Comparison of ENCODE assay signal across 12 cellular contexts in the genomic region with DNA sequence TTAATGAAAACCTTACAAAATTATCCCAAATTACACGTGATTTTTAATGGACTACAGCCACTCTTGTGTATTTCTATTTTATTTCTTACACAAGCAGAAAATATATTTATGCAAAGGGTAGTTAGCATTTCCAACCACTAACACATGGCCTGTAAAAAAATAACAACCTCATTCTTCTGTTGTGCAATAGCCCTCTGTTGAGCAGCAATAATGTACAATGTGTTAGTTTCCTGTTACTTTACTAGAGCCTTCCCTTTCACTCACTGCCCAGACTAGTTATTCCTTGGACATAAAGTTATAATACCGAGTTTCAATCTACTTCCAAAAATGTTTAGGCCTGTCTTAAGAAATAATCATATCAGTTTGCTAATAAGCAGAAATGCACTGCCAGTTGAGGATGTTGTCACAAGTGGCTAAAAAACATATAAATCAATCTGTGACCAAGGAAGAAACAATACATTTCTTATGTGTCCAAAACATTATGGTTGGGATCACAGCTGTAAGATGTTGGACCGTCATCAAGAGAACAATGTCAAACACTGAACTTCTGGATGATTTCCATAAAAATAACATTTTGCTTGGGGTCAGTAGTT.
DNase-seq lines count a peak whose midpoint lies in the region; ATAC-seq and TF ChIP-seq lines count a peak whose summit lies in the region.
"Had no signal": no experiment of that assay in that cellular context is flagged by ENCODE, and none has a peak within 500 bp of the region (broad histone marks: within the 10 kb centered on the region; RNA-seq: fewer than 3 reads in every experiment).

No MANE protein-coding gene starts in this region.

- H3K27me3 ChIP-seq in psoas muscle (ENCODE audit: insufficient read depth in 3 of 3, low read length in 2 of 3) = no peaks in the 10 kb centered on the region
- H3K27me3 ChIP-seq: cardiac muscle cell had no signal

- H3K9me3 ChIP-seq in SK-N-MC (ENCODE audit: low read depth, low read length) = no peaks in the 10 kb centered on the region
- H3K9me3 ChIP-seq in psoas muscle = no peaks in the 10 kb centered on the region

- H3K4me3 ChIP-seq in SK-N-MC (no peak overlapping the region), psoas muscle (no peak overlapping the region)
- H3K4me3 ChIP-seq: cardiac muscle cell had no signal

- H3K36me3 ChIP-seq in SK-N-MC (ENCODE audit: insufficient read depth, low read length) (no peaks in the 10 kb centered on the region), psoas muscle (ENCODE audit: insufficient read depth in 1 of 2, low read depth in 1 of 2) (peaks cover 0 to 5% of the 10 kb centered on the region in 2 donors)

- intact Hi-C loops in psoas muscle (cut with DNase I) = loop anchor here (1.0 to 5.0 kb wide), 3 partner anchors 71 to 74 kb away; partner anchors contain the start of gene RNF146 (in 2 of the 2)

- 45 to 59% (median 46%) methylated on average over 3 of the region's 3 CpGs for WGBS in psoas muscle, 3 donors

- ATAC-seq in psoas muscle (peak; percentile 30 to 62 (median 42)), GM19035 (IDR thresholded peaks at IDR 0.05; ENCODE audit: unreplicated experiment) (no peak), HG03045 (IDR thresholded peaks at IDR 0.05; ENCODE audit: unreplicated experiment) (no peak)
- ATAC-seq: foreskin keratinocyte had no signal

- H3K27ac ChIP-seq in SK-N-MC (0 out of 2 replicates have a peak overlapping the region, but pooled peaks have one; percentile 27), psoas muscle (peak overlapping the region; percentile 84)
- H3K27ac ChIP-seq: cardiac muscle cell, foreskin keratinocyte had no signal

- DNase-seq in EL (peak; percentile 37), SK-N-MC (ENCODE audit: low read depth, low spot score) (peak; percentile 75), fibroblast of the conjunctiva (ENCODE audit: low read depth) (peak; percentile 60), psoas muscle (no peak), NCI-H2196 (lab: John Stamatoyannopoulos, UW; ENCODE audit: unreplicated experiment) (no peak), DMS 273 treated with DMSO at 0.1 percent for 48 hours (lab: John Stamatoyannopoulos, UW) (no peak)
- DNase-seq: CD4-positive, CD25-positive, alpha-beta regulatory T cell; SHP77 had no signal

- peaks cover 28% of the 10 kb centered on the region for H3K4me1 ChIP-seq in psoas muscle
- H3K4me1 ChIP-seq: foreskin keratinocyte had no signal

- no peak for TF ChIP-seq CTCF in psoas muscle (IDR thresholded peaks at IDR 0.05)

- H3K9ac ChIP-seq in SK-N-MC (ENCODE audit: insufficient read length) = no peak overlapping the region

Comparison
In these comparisons a context has a peak if more than half of its experiments do, and no peak if none do; other contexts are left out.
1. DNase-seq: peak in EL (single experiment), SK-N-MC (single experiment) and fibroblast of the conjunctiva (single experiment); none in psoas muscle (0 of 2), NCI-H2196 (single experiment) and DMS 273 treated with DMSO at 0.1 percent for 48 hours (single experiment).
2. ATAC-seq: peak in psoas muscle (4 of 4); none in GM19035 (single experiment) and HG03045 (single experiment).